ENCODE assay signal across 9 cellular contexts in genomic region chr7:90736968-90737939, GRCh38.
DNase-seq lines count a peak whose midpoint lies in the region; ATAC-seq and TF ChIP-seq lines count a peak whose summit lies in the region.
"Had no signal": no experiment of that assay in that cellular context is flagged by ENCODE, and none has a peak within 500 bp of the region (broad histone marks: within the 10 kb centered on the region; RNA-seq: fewer than 3 reads in every experiment).

No MANE protein-coding gene starts in this region.

- intact Hi-C loops in naive thymus-derived CD4-positive, alpha-beta T cell (cut with micrococcal nuclease), result no loop called here
- intact Hi-C loops in gastrocnemius medialis (cut with DNase I; ENCODE audit: low total_unique reads), result no loop called here

- H3K36me3 ChIP-seq in naive thymus-derived CD4-positive, alpha-beta T cell (ENCODE audit: control insufficient read depth in 2 of 3, insufficient read depth in 3 of 3, low read length in 3 of 3), result no peaks in the 10 kb centered on the region
- peaks cover 0 to 10% of the 10 kb centered on the region in 2 donors for H3K36me3 ChIP-seq in gastrocnemius medialis

- H3K27me3 ChIP-seq in naive thymus-derived CD4-positive, alpha-beta T cell (ENCODE audit: control insufficient read depth in 2 of 2, insufficient read depth in 2 of 2, low read length in 2 of 2), result no peaks in the 10 kb centered on the region
- H3K27me3 ChIP-seq in gastrocnemius medialis, result no peaks in the 10 kb centered on the region

- H3K36me3 Mint-ChIP-seq in naive thymus-derived CD4-positive, alpha-beta T cell, result peaks cover 0 to 9% (median 0%) of the 10 kb centered on the region in 5 donors
- H3K36me3 Mint-ChIP-seq: activated naive CD4-positive, alpha-beta T cell treated with anti-CD3 and anti-CD28 coated beads, Interleukin-2, amount 10 ng/mL, durations not matched to agents 7 days and 5 days had no signal

- DNase-seq in Kasumi-1 (lab: John Stamatoyannopoulos, UW) (peak; percentile 8 to 10), gastrocnemius medialis (no peak), erythroblast (lab: John Stamatoyannopoulos, UW) (no peak), NCI-H1436 treated with DMSO at 0.1 percent for 48 hours (lab: John Stamatoyannopoulos, UW) (no peak), NCI-H1105 (lab: John Stamatoyannopoulos, UW) (no peak)
- DNase-seq in naive thymus-derived CD4-positive, alpha-beta T cell, result no peak
- DNase-seq: activated naive CD4-positive, alpha-beta T cell treated with anti-CD3 and anti-CD28 coated beads, Interleukin-2, amount 10 ng/mL, durations not matched to agents 7 days and 5 days had no signal

- CTCF ChIA-PET in naive thymus-derived CD4-positive, alpha-beta T cell (lab: Charles Lee), result no interaction called here

- no peak overlapping the region for H3K4me3 ChIP-seq in naive thymus-derived CD4-positive, alpha-beta T cell (ENCODE audit: low read length)
- no peak overlapping the region for H3K4me3 ChIP-seq in gastrocnemius medialis

- no peak overlapping the region for H3K27ac ChIP-seq in naive thymus-derived CD4-positive, alpha-beta T cell (ENCODE audit: low read depth, low read length)
- H3K27ac ChIP-seq in gastrocnemius medialis, result no peak overlapping the region

- in situ Hi-C loops in gastrocnemius medialis (cut with MboI; ENCODE audit: low sequenced_read_pairs in 4 of 4), result no loop called here

- H3K4me3 Mint-ChIP-seq in naive thymus-derived CD4-positive, alpha-beta T cell, result no peak overlapping the region
- H3K4me3 Mint-ChIP-seq: activated naive CD4-positive, alpha-beta T cell treated with anti-CD3 and anti-CD28 coated beads, Interleukin-2, amount 10 ng/mL, durations not matched to agents 7 days and 5 days had no signal

- H3K9me3 ChIP-seq in naive thymus-derived CD4-positive, alpha-beta T cell (ENCODE audit: control insufficient read depth in 2 of 3, low read length in 3 of 3), result no peaks in the 10 kb centered on the region
- H3K9me3 ChIP-seq in gastrocnemius medialis, result no peaks in the 10 kb centered on the region

- no peak for TF ChIP-seq CTCF in gastrocnemius medialis (IDR thresholded peaks at IDR 0.05 in 4 of 5, conservative IDR thresholded peaks at IDR 0.05 in 1 of 5)

- ATAC-seq in GM19035 (IDR thresholded peaks at IDR 0.05; ENCODE audit: unreplicated experiment) (peak; percentile 95), HG02759 (IDR thresholded peaks at IDR 0.05; ENCODE audit: unreplicated experiment) (peak; percentile 95), gastrocnemius medialis (no peak)
- peak; percentile 45 for ATAC-seq in naive thymus-derived CD4-positive, alpha-beta T cell

- TF ChIP-seq POLR2A in gastrocnemius medialis (IDR thresholded peaks at IDR 0.05) (no peak), erythroblast (IDR thresholded peaks at IDR 0.05; ENCODE audit: low read length) (no peak)

- H3K4me1 Mint-ChIP-seq in naive thymus-derived CD4-positive, alpha-beta T cell, result peaks cover 0 to 5% (median 0%) of the 10 kb centered on the region in 7 donors
- H3K4me1 Mint-ChIP-seq: activated naive CD4-positive, alpha-beta T cell treated with anti-CD3 and anti-CD28 coated beads, Interleukin-2, amount 10 ng/mL, durations not matched to agents 7 days and 5 days had no signal

- POLR2A ChIA-PET in naive thymus-derived CD4-positive, alpha-beta T cell (lab: Charles Lee), result no interaction called here

- H3K9me3 Mint-ChIP-seq in naive thymus-derived CD4-positive, alpha-beta T cell, result peaks cover 0 to 19% (median 10%) of the 10 kb centered on the region in 11 donors

- no peaks in the 10 kb centered on the region for H3K4me1 ChIP-seq in naive thymus-derived CD4-positive, alpha-beta T cell (ENCODE audit: control insufficient read depth in 2 of 2, insufficient read depth in 2 of 2, low read length in 2 of 2)
- peaks cover 0 to 8% of the 10 kb centered on the region in 2 donors for H3K4me1 ChIP-seq in gastrocnemius medialis

- peak overlapping the region in 1 of 9 donors; percentile 11 for H3K27ac Mint-ChIP-seq in naive thymus-derived CD4-positive, alpha-beta T cell
- H3K27ac Mint-ChIP-seq: activated naive CD4-positive, alpha-beta T cell treated with anti-CD3 and anti-CD28 coated beads, Interleukin-2, amount 10 ng/mL, durations not matched to agents 7 days and 5 days had no signal

- peaks cover 0 to 9% (median 0%) of the 10 kb centered on the region in 5 donors for H3K27me3 Mint-ChIP-seq in naive thymus-derived CD4-positive, alpha-beta T cell
- H3K27me3 Mint-ChIP-seq: activated naive CD4-positive, alpha-beta T cell treated with anti-CD3 and anti-CD28 coated beads, Interleukin-2, amount 10 ng/mL, durations not matched to agents 7 days and 5 days had no signal

Comparison
In these comparisons a context has a peak if more than half of its experiments do, and no peak if none do; other contexts are left out.
1. ATAC-seq: peak in GM19035 (single experiment), HG02759 (single experiment) and naive thymus-derived CD4-positive, alpha-beta T cell (single experiment); none in gastrocnemius medialis (0 of 2).
2. DNase-seq: peak in Kasumi-1 (2 of 2); none in naive thymus-derived CD4-positive, alpha-beta T cell (0 of 9), gastrocnemius medialis (0 of 2), erythroblast (0 of 2), NCI-H1436 treated with DMSO at 0.1 percent for 48 hours (single experiment) and NCI-H1105 (single experiment).